17 cellular contexts compared by ENCODE assay signal in genomic region chr5:43099615-43100014, GRCh38. TPM values are rescaled to one million over a fixed set of nuclear protein-coding genes. Genes with fewer than 3 reads are reported as not detected.
DNase-seq lines count a peak whose midpoint lies in the region; ATAC-seq and TF ChIP-seq lines count a peak whose summit lies in the region.
"Had no signal": no experiment of that assay in that cellular context is flagged by ENCODE, and none has a peak within 500 bp of the region (broad histone marks: within the 10 kb centered on the region; RNA-seq: fewer than 3 reads in every experiment).

No MANE protein-coding gene starts in this region.

- H3F3A ChIP-seq in PC-3 (ENCODE audit: low read length, unreplicated experiment), result no peaks in the 10 kb centered on the region

- H3K9me3 ChIP-seq in BE2C, result no peaks in the 10 kb centered on the region
- H3K9me3 ChIP-seq in PC-3 (ENCODE audit: low read length), result no peaks in the 10 kb centered on the region
- H3K9me3 ChIP-seq: Caco-2 had no signal

- H2AFZ ChIP-seq in PC-3 (ENCODE audit: low read length), result no peak overlapping the region

- H3K4me3 ChIP-seq in BE2C (ENCODE audit: low read depth, low read length) (no peak overlapping the region), PC-3 (ENCODE audit: low read length) (no peak overlapping the region)
- H3K4me3 ChIP-seq: SK-N-MC had no signal

- no peaks in the 10 kb centered on the region for H3K9me2 ChIP-seq in PC-3 (replicated peaks; ENCODE audit: low read length)

- no peak overlapping the region for H3K27ac ChIP-seq in PC-3 (ENCODE audit: low read length)
- H3K27ac ChIP-seq: SK-N-MC had no signal

- BruUV-seq in PC-3 (replicated peaks; lab: Mats Ljungman, UMichigan), result no TSS peak

- intact Hi-C loops in PC-3 (cut with micrococcal nuclease), result no loop called here

- no peak overlapping the region for H3K4me2 ChIP-seq in PC-3 (ENCODE audit: low read length)

- CTCF ChIA-PET in PC-3 (lab: Charles Lee), result no interaction called here

- no peaks in the 10 kb centered on the region for H3K4me1 ChIP-seq in BE2C
- H3K4me1 ChIP-seq in PC-3 (ENCODE audit: insufficient read depth, low read length), result no peaks in the 10 kb centered on the region
- H3K4me1 ChIP-seq: Caco-2 had no signal

- TF ChIP-seq CTCF in BE2C (IDR thresholded peaks at IDR 0.05; ENCODE audit: low read depth, low read length) (no peak), PC-3 (conservative IDR thresholded peaks at IDR 0.05; ENCODE audit: low read depth, low read length) (no peak)

- ATAC-seq in GM19328 (IDR thresholded peaks at IDR 0.05; ENCODE audit: unreplicated experiment) (no peak), PC-3 (no peak)
- ATAC-seq: Right ventricle myocardium inferior had no signal

- H4K20me1 ChIP-seq in PC-3 (ENCODE audit: low read length), result no peaks in the 10 kb centered on the region

- peak; percentile 55 for DNase-seq in NCI-H2107 treated with DMSO at 0.1 percent for 48 hours (lab: John Stamatoyannopoulos, UW; ENCODE audit: unreplicated experiment)
- DNase-seq in NCI-H2107 (lab: John Stamatoyannopoulos, UW), result no peak
- peak; percentile 58 for DNase-seq in DMS53 (lab: John Stamatoyannopoulos, UW)
- DNase-seq in NCI-H2029 treated with DMSO at 0.1 percent for 48 hours (lab: John Stamatoyannopoulos, UW), result peak; percentile 71
- peak; percentile 6 for DNase-seq in SHP77 treated with DMSO at 0.1 percent for 48 hours (lab: John Stamatoyannopoulos, UW)
- no peak for DNase-seq in BE2C
- DNase-seq in PC-3, result no peak
- DNase-seq: Caco-2; CD4-positive, alpha-beta T cell; HFFc6; KG1; NCI-H1105 treated with DMSO at 0.1 percent for 48 hours; NCI-H524 treated with DMSO at 0.1 percent for 48 hours; NK-92 treated with Interleukin-12 subunit alpha and Interleukin-12 subunit beta, amount 100 ng/mL, for 24 hours had no signal

- H3K9ac ChIP-seq in PC-3 (ENCODE audit: low read length), result no peak overlapping the region

- H3K36me3 ChIP-seq in BE2C (no peaks in the 10 kb centered on the region), PC-3 (ENCODE audit: low read depth, low read length) (no peaks in the 10 kb centered on the region)

- H3K27me3 ChIP-seq in BE2C (no peaks in the 10 kb centered on the region), PC-3 (ENCODE audit: low read length) (no peaks in the 10 kb centered on the region)

- POLR2A ChIA-PET in PC-3 (lab: Charles Lee; ENCODE audit: unreplicated experiment), result no interaction called here

- H3K79me2 ChIP-seq in PC-3 (ENCODE audit: low read length), result no peaks in the 10 kb centered on the region

RNA-seq across cellular contexts. Expression of gene ZNF131, which starts 21.1 kb away (rescaled TPM):
- 49.6 TPM for polyA plus RNA-seq in BE2C (2012; ENCODE audit: insufficient read depth, insufficient read length, low read depth)
- 37.3 and 41.5 TPM in 2 replicates for total RNA-seq in PC-3 (2014; rRNA removed)

RNA-seq across cellular contexts. Expression of gene ANXA2R, which starts 59.5 kb away (rescaled TPM):
- 7.1 TPM for polyA plus RNA-seq in BE2C (2012; ENCODE audit: insufficient read depth, insufficient read length, low read depth)
- total RNA-seq in PC-3 (2014; rRNA removed), result 4.8 and 8.9 TPM in 2 replicates

Comparison
In these comparisons a context has a peak if more than half of its experiments do, and no peak if none do; other contexts are left out.
1. DNase-seq: peak in NCI-H2107 treated with DMSO at 0.1 percent for 48 hours (single experiment), DMS53 (single experiment), NCI-H2029 treated with DMSO at 0.1 percent for 48 hours (single experiment) and SHP77 treated with DMSO at 0.1 percent for 48 hours (single experiment); none in NCI-H2107 (single experiment), BE2C (single experiment) and PC-3 (single experiment).